Comparison of ENCODE assay signal across 8 cellular contexts in genomic region chr5:142699105-142699720, GRCh38. TPM values are rescaled to one million over a fixed set of nuclear protein-coding genes. Genes with fewer than 3 reads are reported as not detected.
DNase-seq lines count a peak whose midpoint lies in the region; ATAC-seq, FAIRE-seq and TF ChIP-seq lines count a peak whose summit lies in the region.

No MANE protein-coding gene starts in this region.

- peaks cover 1% of the 10 kb centered on the region for H3K4me1 Mint-ChIP-seq in activated T-cell treated with anti-CD3 and anti-CD28 coated beads, Interleukin-2, amount 50 U/mL, for 4 hours (ENCODE audit: low read depth)
- peaks cover 9% of the 10 kb centered on the region for H3K4me1 Mint-ChIP-seq in nephron progenitor cell

- H3K4me3 Mint-ChIP-seq in activated T-cell treated with anti-CD3 and anti-CD28 coated beads, Interleukin-2, amount 50 U/mL, for 4 hours, result no peak overlapping the region
- H3K4me3 Mint-ChIP-seq in nephron progenitor cell, result no peak overlapping the region

- H3K27ac Mint-ChIP-seq in nephron progenitor cell, result no peak overlapping the region

- FAIRE-seq in RCC 7860 (lab: Jason Lieb, UNC), result no peak

- DNase-seq in C1 segment of cervical spinal cord (lab: John Stamatoyannopoulos, UW), result peak; percentile 29 to 86 (median 77)
- peak; percentile 14 for DNase-seq in KG1 (lab: John Stamatoyannopoulos, UW)
- DNase-seq in RCC 7860 (ENCODE audit: low spot score), result peak; percentile 53
- DNase-seq in activated T-cell treated with anti-CD3 and anti-CD28 coated beads, Interleukin-2, amount 50 U/mL, for 4 hours, result peak; percentile 70
- peak; percentile 93 for DNase-seq in fibroblast of peridontal ligament (ENCODE audit: extremely low read depth)
- DNase-seq in nephron progenitor cell, result peak; percentile 91
- peak; percentile 79 for DNase-seq in stimulated activated naive CD8-positive, alpha-beta T cell treated with anti-CD3 and anti-CD28 coated beads, Interleukin-15, Interleukin-2, amounts not matched to agents 100 U/mL and 50 U/mL, for 24 hours

- peaks cover 4% of the 10 kb centered on the region for H3K27me3 Mint-ChIP-seq in activated T-cell treated with anti-CD3 and anti-CD28 coated beads, Interleukin-2, amount 50 U/mL, for 4 hours (ENCODE audit: low read depth)
- peaks cover 5% of the 10 kb centered on the region for H3K27me3 Mint-ChIP-seq in nephron progenitor cell (ENCODE audit: low read depth, poor library complexity)

- H3K36me3 Mint-ChIP-seq in activated T-cell treated with anti-CD3 and anti-CD28 coated beads, Interleukin-2, amount 50 U/mL, for 4 hours (ENCODE audit: insufficient read depth), result no peaks in the 10 kb centered on the region
- H3K36me3 Mint-ChIP-seq in nephron progenitor cell (ENCODE audit: low read depth), result no peaks in the 10 kb centered on the region

- H3K9me3 Mint-ChIP-seq in activated T-cell treated with anti-CD3 and anti-CD28 coated beads, Interleukin-2, amount 50 U/mL, for 4 hours, result no peaks in the 10 kb centered on the region
- H3K9me3 Mint-ChIP-seq in nephron progenitor cell, result no peaks in the 10 kb centered on the region

- peak; percentile 98 for TF ChIP-seq CTCF in nephron progenitor cell (IDR thresholded peaks at IDR 0.05)

- peak; percentile 71 for ATAC-seq in GM19455 (IDR thresholded peaks at IDR 0.05; ENCODE audit: unreplicated experiment)
- peak; percentile 78 to 91 for ATAC-seq in activated T-cell treated with anti-CD3 and anti-CD28 coated beads, Interleukin-2, amount 50 U/mL, for 4 hours
- ATAC-seq in stimulated activated naive CD8-positive, alpha-beta T cell treated with anti-CD3 and anti-CD28 coated beads, Interleukin-15, Interleukin-2, amounts not matched to agents 100 U/mL and 50 U/mL, for 24 hours, result peak; percentile 79

RNA-seq across cellular contexts. Expression of gene FGF1, which starts 13.3 kb away (rescaled TPM):
- not detected for total RNA-seq in activated T-cell treated with anti-CD3 and anti-CD28 coated beads, Interleukin-2, amount 50 U/mL, for 4 hours

Comparison
In these comparisons a context has a peak if more than half of its experiments do, and no peak if none do; other contexts are left out.
1. Peak in every context shown above with its lines: DNase-seq and ATAC-seq.
2. DNase-seq: peak in every context shown above with its lines; median percentile 93 in fibroblast of peridontal ligament; 91 in nephron progenitor cell; 79 in stimulated activated naive CD8-positive, alpha-beta T cell treated with anti-CD3 and anti-CD28 coated beads, Interleukin-15, Interleukin-2, amounts not matched to agents 100 U/mL and 50 U/mL, for 24 hours; 77 in C1 segment of cervical spinal cord; 70 in activated T-cell treated with anti-CD3 and anti-CD28 coated beads, Interleukin-2, amount 50 U/mL, for 4 hours; 53 in RCC 7860; 14 in KG1.